Comparison of ENCODE assay signal across 16 cellular contexts in the genomic region with DNA sequence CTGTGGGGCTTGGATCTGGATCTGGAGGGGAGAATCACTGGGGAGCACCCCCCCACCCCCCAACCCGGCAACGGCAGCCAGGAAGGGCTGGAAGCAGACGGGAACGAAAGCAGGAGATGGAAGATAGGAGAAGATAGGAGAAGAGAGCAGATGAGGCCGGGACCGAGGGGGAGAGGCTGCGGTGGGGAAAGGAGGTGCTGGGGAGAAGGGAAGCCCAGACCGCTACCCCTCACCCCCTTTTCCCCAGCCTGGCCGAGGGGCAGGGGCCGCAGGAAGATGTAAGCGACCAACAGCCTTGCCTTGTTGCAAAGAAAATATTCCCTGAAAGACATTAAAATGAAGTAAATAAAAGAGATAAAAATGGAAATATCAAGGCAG. TPM values are rescaled to one million over a fixed set of nuclear protein-coding genes. Genes with fewer than 3 reads are reported as not detected.
"Had no signal": no experiment of that assay in that cellular context is flagged by ENCODE, and none has a peak within 500 bp of the region (broad histone marks: within the 10 kb centered on the region; RNA-seq: fewer than 3 reads in every experiment).

No MANE protein-coding gene starts in this region.

- H3K4me3 Mint-ChIP-seq: activated naive CD4-positive, alpha-beta T cell treated with anti-CD3 and anti-CD28 coated beads, Interleukin-2, amount 10 ng/mL, durations not matched to agents 7 days and 5 days; activated T-cell treated with anti-CD3 and anti-CD28 coated beads, Interleukin-2, amount 50 U/mL, for 24 hours; nephron had no signal

- H3K27ac Mint-ChIP-seq: activated naive CD4-positive, alpha-beta T cell treated with anti-CD3 and anti-CD28 coated beads, Interleukin-2, amount 10 ng/mL, durations not matched to agents 7 days and 5 days; activated T-cell treated with anti-CD3 and anti-CD28 coated beads, Interleukin-2, amount 50 U/mL, for 24 hours; nephron had no signal

- H3K4me3 ChIP-seq: ascending aorta, esophagus squamous epithelium, hepatocyte, left lung, psoas muscle, stomach, thoracic aorta had no signal

- H3K4me1 ChIP-seq: ascending aorta, psoas muscle had no signal

- ATAC-seq: psoas muscle, sciatic nerve had no signal

- DNase-seq: activated CD4-positive, alpha-beta T cell treated with anti-CD3 and anti-CD28 coated beads, Interleukin-2, amount 50 U/mL, for 48 hours; activated naive CD4-positive, alpha-beta T cell treated with anti-CD3 and anti-CD28 coated beads, Interleukin-2, amount 10 ng/mL, durations not matched to agents 7 days and 5 days; activated T-cell treated with anti-CD3 and anti-CD28 coated beads, Interleukin-2, amount 50 U/mL, for 24 hours; esophagus squamous epithelium; mesenchymal stem cell; psoas muscle; stimulated activated CD4-positive, alpha-beta T cell treated with anti-CD3 and anti-CD28 coated beads, Interleukin-1b, Interleukin-23, amount 100 ng/mL, for 48 hours; stomach had no signal

- H3K9me3 Mint-ChIP-seq: activated T-cell treated with anti-CD3 and anti-CD28 coated beads, Interleukin-2, amount 50 U/mL, for 24 hours had no signal

- H3K27ac ChIP-seq: ascending aorta, esophagus squamous epithelium, hepatocyte, left lung, psoas muscle, stomach, thoracic aorta, VCaP had no signal

- H3K36me3 ChIP-seq: ascending aorta, esophagus squamous epithelium, left lung, stomach, thoracic aorta had no signal

- H3K4me1 Mint-ChIP-seq: nephron had no signal

- H3K27me3 ChIP-seq: ascending aorta had no signal

RNA-seq across cellular contexts. Expression of a gene that starts 26.8 kb away (rescaled TPM):
- total RNA-seq: fibroblast of villous mesenchyme had no signal
